Comparison of ENCODE assay signal across 1 cellular context in the genomic region with DNA sequence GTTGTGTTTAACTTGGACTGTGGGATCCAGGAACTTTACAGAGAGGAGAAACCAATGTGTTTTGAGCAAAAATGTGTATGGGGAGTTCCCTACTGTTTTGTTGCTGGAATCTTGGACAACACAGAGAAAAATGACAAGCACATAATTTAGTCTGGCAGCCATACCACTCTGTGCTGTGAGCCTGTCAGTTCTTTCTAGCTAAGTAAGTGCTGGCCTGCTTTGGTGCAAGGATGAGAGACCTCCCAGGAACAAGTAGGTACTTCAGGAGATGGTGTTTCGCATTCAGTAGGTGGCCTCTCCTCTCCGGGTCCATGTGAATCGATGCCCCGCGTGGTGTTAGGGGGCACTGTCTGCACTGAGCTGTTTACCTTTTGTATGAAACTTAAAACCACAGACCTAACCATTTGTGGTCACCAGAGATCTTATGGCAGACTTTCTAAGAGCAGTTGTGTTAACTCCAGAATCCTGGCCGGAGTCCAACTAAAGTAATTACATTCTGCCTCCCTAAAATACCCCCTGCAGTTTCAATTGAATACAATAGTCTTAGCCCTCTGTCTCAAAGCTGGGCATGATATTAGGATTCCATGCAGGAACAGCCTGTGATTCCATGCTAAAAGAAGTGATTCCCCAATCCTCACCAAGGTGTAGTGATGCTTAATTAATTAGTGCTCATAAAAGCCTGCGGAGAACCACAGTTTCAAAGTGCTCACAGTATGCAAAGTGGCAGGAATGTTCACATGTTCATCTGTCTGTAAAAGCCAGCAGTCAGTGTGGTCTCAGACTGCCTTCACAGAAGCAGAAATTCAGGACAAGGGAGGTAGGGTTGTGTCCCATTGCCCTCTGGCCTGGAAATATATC.
TF ChIP-seq lines count a peak whose summit lies in the region.

No MANE protein-coding gene starts in this region.

TF ChIP-seq in HEK293, 187 proteins besides CTCF, POLR2A, EP300 and RAD21 (continued from another document and continues in another):
- no peak; the same call in 1 of the 2 replicates for TF ChIP-seq HOXD13 (CRISPR knock-in tag; IDR thresholded peaks at IDR 0.05; ENCODE audit: borderline replicate concordance)
- TF ChIP-seq, protein P1, sequence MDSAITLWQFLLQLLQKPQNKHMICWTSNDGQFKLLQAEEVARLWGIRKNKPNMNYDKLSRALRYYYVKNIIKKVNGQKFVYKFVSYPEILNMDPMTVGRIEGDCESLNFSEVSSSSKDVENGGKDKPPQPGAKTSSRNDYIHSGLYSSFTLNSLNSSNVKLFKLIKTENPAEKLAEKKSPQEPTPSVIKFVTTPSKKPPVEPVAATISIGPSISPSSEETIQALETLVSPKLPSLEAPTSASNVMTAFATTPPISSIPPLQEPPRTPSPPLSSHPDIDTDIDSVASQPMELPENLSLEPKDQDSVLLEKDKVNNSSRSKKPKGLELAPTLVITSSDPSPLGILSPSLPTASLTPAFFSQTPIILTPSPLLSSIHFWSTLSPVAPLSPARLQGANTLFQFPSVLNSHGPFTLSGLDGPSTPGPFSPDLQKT (IDR thresholded peaks at IDR 0.05; ENCODE audit: borderline replicate concordance, low read depth, low read length) = no peak
- no peak for TF ChIP-seq SCRT1 (tag by site-specific recombination; IDR thresholded peaks at IDR 0.05; ENCODE audit: borderline replicate concordance)
- no peak for TF ChIP-seq ZNF629 (tag by site-specific recombination; IDR thresholded peaks at IDR 0.05)
- TF ChIP-seq ZNF488 (tag by site-specific recombination; IDR thresholded peaks at IDR 0.05) = no peak
- TF ChIP-seq FEZF1 (tag by site-specific recombination; IDR thresholded peaks at IDR 0.05) = peak; percentile 93
- no peak for TF ChIP-seq YY2 (tag by site-specific recombination; IDR thresholded peaks at IDR 0.05)
- no peak for TF ChIP-seq ZNF747 (tag by site-specific recombination; IDR thresholded peaks at IDR 0.05)
- no peak for TF ChIP-seq YY1 (tag by site-specific recombination; IDR thresholded peaks at IDR 0.05)
- no peak for TF ChIP-seq ZNF223 (tag by site-specific recombination; IDR thresholded peaks at IDR 0.05)
- TF ChIP-seq, protein P2, sequence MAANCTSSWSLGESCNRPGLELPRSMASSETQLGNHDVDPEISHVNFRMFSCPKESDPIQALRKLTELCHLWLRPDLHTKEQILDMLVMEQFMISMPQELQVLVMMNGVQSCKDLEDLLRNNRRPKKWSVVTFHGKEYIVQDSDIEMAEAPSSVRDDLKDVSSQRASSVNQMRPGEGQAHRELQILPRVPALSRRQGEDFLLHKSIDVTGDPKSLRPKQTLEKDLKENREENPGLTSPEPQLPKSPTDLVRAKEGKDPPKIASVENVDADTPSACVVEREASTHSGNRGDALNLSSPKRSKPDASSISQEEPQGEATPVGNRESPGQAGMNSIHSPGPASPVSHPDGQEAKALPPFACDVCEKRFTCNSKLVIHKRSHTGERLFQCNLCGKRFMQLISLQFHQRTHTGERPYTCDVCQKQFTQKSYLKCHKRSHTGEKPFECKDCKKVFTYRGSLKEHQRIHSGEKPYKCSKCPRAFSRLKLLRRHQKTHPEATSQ (tag by site-specific recombination; IDR thresholded peaks at IDR 0.05) = no peak
- no peak for TF ChIP-seq KLF16 (tag by site-specific recombination; IDR thresholded peaks at IDR 0.05)
- no peak for TF ChIP-seq ZNF184 (tag by site-specific recombination; IDR thresholded peaks at IDR 0.05)
- TF ChIP-seq ZNF169 (tag by site-specific recombination; IDR thresholded peaks at IDR 0.05) = no peak
- TF ChIP-seq ZBTB20 (tag by site-specific recombination; IDR thresholded peaks at IDR 0.05) = no peak; the same call in 1 of the 2 replicates
- TF ChIP-seq ZFHX2 (tag by site-specific recombination; conservative IDR thresholded peaks at IDR 0.05) = no peak
- TF ChIP-seq, protein P3, sequence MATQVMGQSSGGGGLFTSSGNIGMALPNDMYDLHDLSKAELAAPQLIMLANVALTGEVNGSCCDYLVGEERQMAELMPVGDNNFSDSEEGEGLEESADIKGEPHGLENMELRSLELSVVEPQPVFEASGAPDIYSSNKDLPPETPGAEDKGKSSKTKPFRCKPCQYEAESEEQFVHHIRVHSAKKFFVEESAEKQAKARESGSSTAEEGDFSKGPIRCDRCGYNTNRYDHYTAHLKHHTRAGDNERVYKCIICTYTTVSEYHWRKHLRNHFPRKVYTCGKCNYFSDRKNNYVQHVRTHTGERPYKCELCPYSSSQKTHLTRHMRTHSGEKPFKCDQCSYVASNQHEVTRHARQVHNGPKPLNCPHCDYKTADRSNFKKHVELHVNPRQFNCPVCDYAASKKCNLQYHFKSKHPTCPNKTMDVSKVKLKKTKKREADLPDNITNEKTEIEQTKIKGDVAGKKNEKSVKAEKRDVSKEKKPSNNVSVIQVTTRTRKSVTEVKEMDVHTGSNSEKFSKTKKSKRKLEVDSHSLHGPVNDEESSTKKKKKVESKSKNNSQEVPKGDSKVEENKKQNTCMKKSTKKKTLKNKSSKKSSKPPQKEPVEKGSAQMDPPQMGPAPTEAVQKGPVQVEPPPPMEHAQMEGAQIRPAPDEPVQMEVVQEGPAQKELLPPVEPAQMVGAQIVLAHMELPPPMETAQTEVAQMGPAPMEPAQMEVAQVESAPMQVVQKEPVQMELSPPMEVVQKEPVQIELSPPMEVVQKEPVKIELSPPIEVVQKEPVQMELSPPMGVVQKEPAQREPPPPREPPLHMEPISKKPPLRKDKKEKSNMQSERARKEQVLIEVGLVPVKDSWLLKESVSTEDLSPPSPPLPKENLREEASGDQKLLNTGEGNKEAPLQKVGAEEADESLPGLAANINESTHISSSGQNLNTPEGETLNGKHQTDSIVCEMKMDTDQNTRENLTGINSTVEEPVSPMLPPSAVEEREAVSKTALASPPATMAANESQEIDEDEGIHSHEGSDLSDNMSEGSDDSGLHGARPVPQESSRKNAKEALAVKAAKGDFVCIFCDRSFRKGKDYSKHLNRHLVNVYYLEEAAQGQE (tag by site-specific recombination; IDR thresholded peaks at IDR 0.05) = no peak
- no peak for TF ChIP-seq TSHZ1 (tag by site-specific recombination; IDR thresholded peaks at IDR 0.05; ENCODE audit: borderline replicate concordance)
- no peak for TF ChIP-seq ZNF530 (tag by site-specific recombination; IDR thresholded peaks at IDR 0.05; ENCODE audit: low read depth)
- TF ChIP-seq, protein P4, sequence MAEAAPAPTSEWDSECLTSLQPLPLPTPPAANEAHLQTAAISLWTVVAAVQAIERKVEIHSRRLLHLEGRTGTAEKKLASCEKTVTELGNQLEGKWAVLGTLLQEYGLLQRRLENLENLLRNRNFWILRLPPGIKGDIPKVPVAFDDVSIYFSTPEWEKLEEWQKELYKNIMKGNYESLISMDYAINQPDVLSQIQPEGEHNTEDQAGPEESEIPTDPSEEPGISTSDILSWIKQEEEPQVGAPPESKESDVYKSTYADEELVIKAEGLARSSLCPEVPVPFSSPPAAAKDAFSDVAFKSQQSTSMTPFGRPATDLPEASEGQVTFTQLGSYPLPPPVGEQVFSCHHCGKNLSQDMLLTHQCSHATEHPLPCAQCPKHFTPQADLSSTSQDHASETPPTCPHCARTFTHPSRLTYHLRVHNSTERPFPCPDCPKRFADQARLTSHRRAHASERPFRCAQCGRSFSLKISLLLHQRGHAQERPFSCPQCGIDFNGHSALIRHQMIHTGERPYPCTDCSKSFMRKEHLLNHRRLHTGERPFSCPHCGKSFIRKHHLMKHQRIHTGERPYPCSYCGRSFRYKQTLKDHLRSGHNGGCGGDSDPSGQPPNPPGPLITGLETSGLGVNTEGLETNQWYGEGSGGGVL (tag by site-specific recombination; IDR thresholded peaks at IDR 0.05) = 0 out of 2 replicates have a peak, but pooled peaks have one; percentile 20
- TF ChIP-seq ZBTB1 (tag by site-specific recombination; IDR thresholded peaks at IDR 0.05) = no peak
- TF ChIP-seq ZNF521 (tag by site-specific recombination; IDR thresholded peaks at IDR 0.05) = no peak
- no peak for TF ChIP-seq HOXA7 (CRISPR knock-in tag; IDR thresholded peaks at IDR 0.05; ENCODE audit: borderline replicate concordance)
- no peak for TF ChIP-seq ZNF777 (tag by site-specific recombination; IDR thresholded peaks at IDR 0.05; ENCODE audit: borderline replicate concordance)
- TF ChIP-seq ZNF621 (tag by site-specific recombination; IDR thresholded peaks at IDR 0.05) = no peak
- TF ChIP-seq, protein P5, sequence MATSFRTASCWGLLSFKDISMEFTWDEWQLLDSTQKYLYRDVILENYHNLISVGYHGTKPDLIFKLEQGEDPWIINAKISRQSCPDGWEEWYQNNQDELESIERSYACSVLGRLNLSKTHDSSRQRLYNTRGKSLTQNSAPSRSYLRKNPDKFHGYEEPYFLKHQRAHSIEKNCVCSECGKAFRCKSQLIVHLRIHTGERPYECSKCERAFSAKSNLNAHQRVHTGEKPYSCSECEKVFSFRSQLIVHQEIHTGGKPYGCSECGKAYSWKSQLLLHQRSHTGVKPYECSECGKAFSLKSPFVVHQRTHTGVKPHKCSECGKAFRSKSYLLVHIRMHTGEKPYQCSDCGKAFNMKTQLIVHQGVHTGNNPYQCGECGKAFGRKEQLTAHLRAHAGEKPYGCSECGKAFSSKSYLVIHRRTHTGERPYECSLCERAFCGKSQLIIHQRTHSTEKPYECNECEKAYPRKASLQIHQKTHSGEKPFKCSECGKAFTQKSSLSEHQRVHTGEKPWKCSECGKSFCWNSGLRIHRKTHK (tag by site-specific recombination; IDR thresholded peaks at IDR 0.05) = peak; percentile 56; the same call in 1 of the 2 replicates
- TF ChIP-seq ZNF660 (tag by site-specific recombination; IDR thresholded peaks at IDR 0.05) = peak; percentile 36; the same call in 1 of the 2 replicates
- no peak for TF ChIP-seq ZNF202 (tag by site-specific recombination; IDR thresholded peaks at IDR 0.05; ENCODE audit: borderline replicate concordance)
- no peak for TF ChIP-seq ZNF114 (tag by site-specific recombination; IDR thresholded peaks at IDR 0.05)
- TF ChIP-seq ZNF560 (tag by site-specific recombination; IDR thresholded peaks at IDR 0.05; ENCODE audit: borderline replicate concordance) = no peak
- TF ChIP-seq ZNF785 (tag by site-specific recombination; IDR thresholded peaks at IDR 0.05) = no peak
- peak; percentile 50; the same call in 1 of the 2 replicates for TF ChIP-seq ZNF558 (tag by site-specific recombination; IDR thresholded peaks at IDR 0.05)
- TF ChIP-seq ZNF391 (tag by site-specific recombination; IDR thresholded peaks at IDR 0.05; ENCODE audit: borderline replicate concordance, low read depth) = peak; percentile 54; the same call in 1 of the 2 replicates
- TF ChIP-seq ZNF555 (tag by site-specific recombination; conservative IDR thresholded peaks at IDR 0.05) = no peak
- TF ChIP-seq ZNF366 (tag by site-specific recombination; conservative IDR thresholded peaks at IDR 0.05) = no peak
- TF ChIP-seq ZNF654 (tag by site-specific recombination; IDR thresholded peaks at IDR 0.05; ENCODE audit: low read depth) = no peak
- TF ChIP-seq AEBP2 (tag by site-specific recombination; IDR thresholded peaks at IDR 0.05; ENCODE audit: borderline replicate concordance) = no peak
- TF ChIP-seq ZNF624 (tag by site-specific recombination; IDR thresholded peaks at IDR 0.05) = no peak
- TF ChIP-seq, protein P6, sequence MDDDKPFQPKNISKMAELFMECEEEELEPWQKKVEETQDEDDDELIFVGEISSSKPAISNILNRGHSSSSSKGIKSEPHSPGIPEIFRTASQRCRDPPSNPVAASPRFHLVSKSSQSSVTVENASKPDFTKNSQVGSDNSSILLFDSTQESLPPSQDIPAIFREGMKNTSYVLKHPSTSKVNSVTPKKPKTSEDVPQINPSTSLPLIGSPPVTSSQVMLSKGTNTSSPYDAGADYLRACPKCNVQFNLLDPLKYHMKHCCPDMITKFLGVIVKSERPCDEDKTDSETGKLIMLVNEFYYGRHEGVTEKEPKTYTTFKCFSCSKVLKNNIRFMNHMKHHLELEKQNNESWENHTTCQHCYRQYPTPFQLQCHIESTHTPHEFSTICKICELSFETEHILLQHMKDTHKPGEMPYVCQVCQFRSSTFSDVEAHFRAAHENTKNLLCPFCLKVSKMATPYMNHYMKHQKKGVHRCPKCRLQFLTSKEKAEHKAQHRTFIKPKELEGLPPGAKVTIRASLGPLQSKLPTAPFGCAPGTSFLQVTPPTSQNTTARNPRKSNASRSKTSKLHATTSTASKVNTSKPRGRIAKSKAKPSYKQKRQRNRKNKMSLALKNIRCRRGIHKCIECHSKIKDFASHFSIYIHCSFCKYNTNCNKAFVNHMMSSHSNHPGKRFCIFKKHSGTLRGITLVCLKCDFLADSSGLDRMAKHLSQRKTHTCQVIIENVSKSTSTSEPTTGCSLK (tag by site-specific recombination; IDR thresholded peaks at IDR 0.05) = no peak
